In the genomic region with DNA sequence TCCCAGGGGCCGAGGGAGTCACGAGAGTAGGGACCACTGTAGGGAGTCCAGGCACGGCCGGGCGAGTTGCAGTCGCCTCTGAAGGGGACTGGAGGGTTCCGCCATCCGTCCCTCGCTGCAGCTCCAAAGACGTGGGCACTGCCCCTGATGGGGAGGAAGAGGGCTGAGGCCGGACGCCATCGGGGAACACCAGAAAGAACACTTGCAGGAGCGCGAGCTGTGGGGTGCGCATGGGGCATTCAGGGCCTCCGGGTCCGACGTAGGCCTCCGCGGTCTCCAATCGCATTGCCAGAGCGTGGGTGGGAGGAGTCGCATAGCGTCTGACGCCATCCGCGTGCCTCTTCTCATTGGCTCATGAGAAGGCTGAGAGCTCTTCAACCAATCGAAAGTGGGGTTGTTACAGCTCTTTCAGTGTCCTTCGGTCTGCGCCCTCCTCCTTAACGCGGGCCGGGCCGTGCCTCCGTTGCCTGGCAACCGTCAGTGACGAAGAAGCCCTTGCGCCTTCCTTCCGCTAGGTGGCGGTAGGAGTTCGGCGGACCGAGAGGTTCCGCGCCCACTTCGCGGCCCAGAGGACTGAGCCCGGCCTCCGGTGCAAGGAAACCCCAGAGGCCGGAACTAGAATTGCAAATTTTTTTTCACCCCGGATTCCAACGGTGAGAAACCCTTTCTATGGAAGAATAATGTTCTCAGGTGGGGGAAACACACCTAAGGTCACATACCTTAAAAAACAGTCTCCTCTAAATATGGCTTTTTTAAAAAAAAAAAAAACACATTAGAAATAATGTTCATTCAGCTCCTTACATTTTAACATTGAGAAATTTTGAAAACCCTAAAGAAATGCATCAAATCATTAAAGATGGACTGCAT, we compare ENCODE assay signal across 8 cellular contexts. TPM values are rescaled to one million over a fixed set of nuclear protein-coding genes. Genes with fewer than 3 reads are reported as not detected.
DNase-seq lines count a peak whose midpoint lies in the region; ATAC-seq, FAIRE-seq and TF ChIP-seq lines count a peak whose summit lies in the region.

A gene with protein sequence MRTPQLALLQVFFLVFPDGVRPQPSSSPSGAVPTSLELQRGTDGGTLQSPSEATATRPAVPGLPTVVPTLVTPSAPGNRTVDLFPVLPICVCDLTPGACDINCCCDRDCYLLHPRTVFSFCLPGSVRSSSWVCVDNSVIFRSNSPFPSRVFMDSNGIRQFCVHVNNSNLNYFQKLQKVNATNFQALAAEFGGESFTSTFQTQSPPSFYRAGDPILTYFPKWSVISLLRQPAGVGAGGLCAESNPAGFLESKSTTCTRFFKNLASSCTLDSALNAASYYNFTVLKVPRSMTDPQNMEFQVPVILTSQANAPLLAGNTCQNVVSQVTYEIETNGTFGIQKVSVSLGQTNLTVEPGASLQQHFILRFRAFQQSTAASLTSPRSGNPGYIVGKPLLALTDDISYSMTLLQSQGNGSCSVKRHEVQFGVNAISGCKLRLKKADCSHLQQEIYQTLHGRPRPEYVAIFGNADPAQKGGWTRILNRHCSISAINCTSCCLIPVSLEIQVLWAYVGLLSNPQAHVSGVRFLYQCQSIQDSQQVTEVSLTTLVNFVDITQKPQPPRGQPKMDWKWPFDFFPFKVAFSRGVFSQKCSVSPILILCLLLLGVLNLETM (minus strand): TSS at position 260 of the 867 bp plus-strand sequence. CDS start 28 bp downstream, at position 232.

- peaks cover 5% of the 10 kb centered on the region; the same call in 1 of the 2 replicates for H3K4me1 ChIP-seq in HUES64 (ENCODE audit: insufficient read depth, low read length)
- H3K4me1 ChIP-seq in OCI-LY1 (ENCODE audit: insufficient read depth, low read length, severe bottlenecking), result peaks cover 18% of the 10 kb centered on the region

- peaks cover 25% of the 10 kb centered on the region for H3K36me3 Mint-ChIP-seq in endothelial cell (ENCODE audit: low read depth, unreplicated experiment)

- peak; percentile 97 for ATAC-seq in GM21423 (IDR thresholded peaks at IDR 0.05; ENCODE audit: unreplicated experiment)

- under 1% methylated on average over 51 of the region's 53 CpGs for WGBS in HUES64

- H3K4me1 Mint-ChIP-seq in endothelial cell (ENCODE audit: unreplicated experiment), result peaks cover 30% of the 10 kb centered on the region

- DNase-seq in D721Med (ENCODE audit: insufficient read length, low spot score) (peak; percentile 91), endothelial cell (ENCODE audit: low spot score) (peak; percentile 98), midbrain (lab: John Stamatoyannopoulos, UW) (peak; percentile 99)
- peak; percentile 95 for DNase-seq in activated CD8-positive, alpha-beta memory T cell treated with anti-CD3 and anti-CD28 coated beads, Interleukin-2, amount 50 U/mL, for 48 hours
- peak; percentile 87 to 88 for DNase-seq in stimulated activated CD8-positive, alpha-beta memory T cell treated with anti-CD3 and anti-CD28 coated beads, Interleukin-2, amount 100 ng/mL, for 48 hours (ENCODE audit: low read depth in 2 of 2)

- H3K9me2 ChIP-seq in OCI-LY1 (ENCODE audit: low read depth, low read length), result no peaks in the 10 kb centered on the region

- peaks cover 36% of the 10 kb centered on the region for H3K36me3 ChIP-seq in HUES64 (ENCODE audit: insufficient read depth, low read length)
- H3K36me3 ChIP-seq in OCI-LY1 (ENCODE audit: insufficient read depth, low read length), result no peaks in the 10 kb centered on the region

- no peaks in the 10 kb centered on the region for H3K79me2 ChIP-seq in OCI-LY1 (ENCODE audit: insufficient read depth, low read length)

- H3K27ac ChIP-seq in HUES64 (ENCODE audit: low read depth, low read length) (0 out of 2 replicates have a peak within 1 kb of the TSS, but pooled peaks have one; percentile 47), OCI-LY1 (ENCODE audit: low read depth, low read length, poor library complexity, severe bottlenecking) (no peak within 1 kb of the TSS)

- H3K9me3 ChIP-seq in HUES64 (ENCODE audit: insufficient read depth, low read depth, low read length) (peaks cover 2% of the 10 kb centered on the region; the same call in 1 of the 2 replicates), OCI-LY1 (ENCODE audit: low read length) (no peaks in the 10 kb centered on the region)

- H3K9me3 Mint-ChIP-seq in endothelial cell (ENCODE audit: unreplicated experiment), result peaks cover 7% of the 10 kb centered on the region

- 0 out of 2 replicates have a peak within 1 kb of the TSS, but pooled peaks have one; percentile 37 for H2AFZ ChIP-seq in OCI-LY1 (ENCODE audit: low read length)

- TF ChIP-seq CTCF in D721Med (IDR thresholded peaks at IDR 0.05; ENCODE audit: insufficient read depth, missing control alignments) (peak; percentile 97), OCI-LY1 (IDR thresholded peaks at IDR 0.05; ENCODE audit: low read length) (peak; percentile 80), endothelial cell (IDR thresholded peaks at IDR 0.05; ENCODE audit: unreplicated experiment) (peak; percentile 100)

- peak within 1 kb of the TSS; percentile 88 for H3K27ac Mint-ChIP-seq in endothelial cell (ENCODE audit: unreplicated experiment)

- peaks cover 8% of the 10 kb centered on the region for H3K27me3 Mint-ChIP-seq in endothelial cell (ENCODE audit: unreplicated experiment)

- FAIRE-seq in D721Med (lab: Jason Lieb, UNC), result peak; percentile 94

- no peaks in the 10 kb centered on the region for H4K20me1 ChIP-seq in OCI-LY1 (ENCODE audit: insufficient read depth, low read length)

- no peaks in the 10 kb centered on the region for H3K27me3 ChIP-seq in HUES64 (ENCODE audit: insufficient read depth, low read length)
- no peaks in the 10 kb centered on the region for H3K27me3 ChIP-seq in OCI-LY1 (ENCODE audit: insufficient read depth, low read length)

- H3K4me2 ChIP-seq in OCI-LY1 (ENCODE audit: low read length), result peak within 1 kb of the TSS; percentile 89

- H3K4me3 ChIP-seq in HUES64 (ENCODE audit: low read length) (peak within 1 kb of the TSS; percentile 88), OCI-LY1 (ENCODE audit: low read depth, low read length, poor library complexity, severe bottlenecking) (peak within 1 kb of the TSS; percentile 98)

- H3K9ac ChIP-seq in HUES64 (ENCODE audit: low read depth, low read length), result peak within 1 kb of the TSS; percentile 91
- peak within 1 kb of the TSS; percentile 92 for H3K9ac ChIP-seq in OCI-LY1 (ENCODE audit: low read length)

- no peaks in the 10 kb centered on the region for H3F3A ChIP-seq in OCI-LY1 (ENCODE audit: insufficient read depth, low read length)

- peak within 1 kb of the TSS; percentile 93 for H3K4me3 Mint-ChIP-seq in endothelial cell (ENCODE audit: unreplicated experiment)

RNA-seq across cellular contexts. Expression of the gene that starts here (rescaled TPM):
- polyA plus RNA-seq in HUES64 (2013, experiment 1 of 2), result 34.3 TPM
- polyA plus RNA-seq in HUES64 (2013, experiment 2 of 2), result 37.0 TPM
- 54.3 TPM for total RNA-seq in endothelial cell (ENCODE audit: unreplicated experiment)
